8 cellular contexts compared by ENCODE assay signal in the genomic region with DNA sequence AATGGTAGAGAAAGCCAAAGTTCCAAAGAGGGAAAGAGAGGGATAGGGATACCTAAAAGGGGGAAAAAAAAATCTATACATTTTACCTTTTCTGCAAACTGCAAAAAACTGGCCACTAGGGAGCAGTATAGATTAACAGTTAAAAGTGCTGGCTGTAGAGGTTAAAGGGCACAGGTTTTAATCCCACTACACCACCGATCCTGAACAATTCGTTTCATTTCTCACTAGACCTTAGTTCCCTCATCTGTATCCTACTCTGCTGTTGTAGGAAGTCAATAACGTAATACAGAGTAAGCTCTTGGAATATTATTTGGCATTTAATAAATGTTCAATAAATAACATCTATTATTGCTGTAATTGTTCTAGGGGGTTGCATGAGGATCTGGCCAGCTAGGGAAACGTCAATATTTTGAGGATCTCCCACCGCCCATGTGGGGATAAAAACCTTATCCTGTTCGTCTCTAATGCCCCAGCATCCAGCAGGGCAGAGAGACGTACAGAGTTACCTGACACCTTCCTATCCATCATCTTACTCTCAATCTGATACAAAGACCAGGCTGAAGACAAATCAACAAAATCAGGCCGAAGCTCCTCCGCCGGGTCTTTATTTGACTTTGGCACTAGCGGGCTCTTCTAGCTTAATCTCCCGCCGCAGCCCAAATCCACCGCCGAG. TPM values are rescaled to one million over a fixed set of nuclear protein-coding genes. Genes with fewer than 3 reads are reported as not detected.
DNase-seq lines count a peak whose midpoint lies in the region; TF ChIP-seq lines count a peak whose summit lies in the region.

No MANE protein-coding gene starts in this region.

- peak overlapping the region; percentile 95 for H3K4me2 ChIP-seq in mesenchymal stem cell (ENCODE audit: low read length, poor library complexity, severe bottlenecking)

- H3K18ac ChIP-seq in mesenchymal stem cell (ENCODE audit: low read depth in 1 of 2, low read length in 2 of 2) = peak overlapping the region in 1 of 2 experiments; percentile 55

- H4K8ac ChIP-seq in mesenchymal stem cell (ENCODE audit: low read length) = peak overlapping the region; percentile 76

- H3K14ac ChIP-seq in mesenchymal stem cell (ENCODE audit: low read length in 2 of 2) = no peak overlapping the region

- H3K4me3 Mint-ChIP-seq in activated naive CD4-positive, alpha-beta T cell treated with anti-CD3 and anti-CD28 coated beads for 36 hours = no peak overlapping the region
- no peak overlapping the region for H3K4me3 Mint-ChIP-seq in endothelial cell (ENCODE audit: unreplicated experiment)

- H3K27me3 Mint-ChIP-seq in activated naive CD4-positive, alpha-beta T cell treated with anti-CD3 and anti-CD28 coated beads for 36 hours (ENCODE audit: low read depth) = no peaks in the 10 kb centered on the region
- H3K27me3 Mint-ChIP-seq in endothelial cell (ENCODE audit: unreplicated experiment) = no peaks in the 10 kb centered on the region

- peak overlapping the region; percentile 23 for H2BK120ac ChIP-seq in mesenchymal stem cell (ENCODE audit: low read depth, low read length)

- H3K36me3 ChIP-seq in H7 (replicated peaks; ENCODE audit: control insufficient read depth, insufficient read depth, low read length) (peaks cover 13% of the 10 kb centered on the region), mesenchymal stem cell (ENCODE audit: control insufficient read depth in 1 of 2, insufficient read depth in 2 of 2, low read depth in 1 of 2, low read length in 2 of 2) (peaks cover 26 to 62% of the 10 kb centered on the region in 2 experiments), tibial artery (peaks cover 41 to 58% (median 54%) of the 10 kb centered on the region in 3 donors)

- WGBS in mesenchymal stem cell = 0% methylated on average over 12 of the region's 15 CpGs

- H2BK12ac ChIP-seq in mesenchymal stem cell (ENCODE audit: low read length in 2 of 2) = peak overlapping the region in 1 of 2 experiments; percentile 31

- H3K27ac ChIP-seq in mesenchymal stem cell (ENCODE audit: low read length, poor library complexity, severe bottlenecking) = peak overlapping the region; percentile 84
- H3K27ac ChIP-seq in tibial artery = peak overlapping the region; percentile 87 to 93

- no peak overlapping the region for H2AFZ ChIP-seq in mesenchymal stem cell (ENCODE audit: low read depth, low read length)

- H3K23ac ChIP-seq in mesenchymal stem cell (ENCODE audit: low read length in 2 of 2) = no peak overlapping the region

- H3K4me3 ChIP-seq in H7 (ENCODE audit: insufficient read depth, low read depth, low read length) = peak overlapping the region; percentile 69
- peak overlapping the region; percentile 65 to 98 for H3K4me3 ChIP-seq in mesenchymal stem cell (ENCODE audit: insufficient read depth in 1 of 2, low read depth in 1 of 2, low read length in 2 of 2)
- H3K4me3 ChIP-seq in tibial artery = peak overlapping the region; percentile 87 to 93

- H3K27me3 ChIP-seq in H7 (ENCODE audit: control insufficient read depth, insufficient read depth, low read length) = no peaks in the 10 kb centered on the region
- no peaks in the 10 kb centered on the region for H3K27me3 ChIP-seq in mesenchymal stem cell (ENCODE audit: control insufficient read depth in 1 of 2, insufficient read depth in 1 of 2, low read length in 2 of 2)
- H3K27me3 ChIP-seq in tibial artery = no peaks in the 10 kb centered on the region

- H3K4me1 ChIP-seq in mesenchymal stem cell (ENCODE audit: control insufficient read depth, insufficient read depth, low read depth, low read length) (no peaks in the 10 kb centered on the region), tibial artery (peaks cover 0 to 28% (median 18%) of the 10 kb centered on the region in 4 donors)

- intact Hi-C loops in activated naive CD4-positive, alpha-beta T cell treated with anti-CD3 and anti-CD28 coated beads for 36 hours (cut with micrococcal nuclease) = loop anchor here (1.0 to 10.0 kb wide), 18 partner anchors 35 to 1110 kb away; partner anchors contain the start of genes AKNA, ALAD, C9orf43 and FKBP15
- intact Hi-C loops in tibial artery (cut with DNase I; ENCODE audit: low total_unique reads) = loop anchor here (5.0 to 10.0 kb wide), 3 partner anchors 50 to 380 kb away; partner anchors contain the start of genes ALAD, FKBP15 and SLC31A1

- peak overlapping the region in 1 of 2 experiments; percentile 6 for H3K4ac ChIP-seq in mesenchymal stem cell (ENCODE audit: low read depth in 1 of 2, low read length in 2 of 2)

- H2AK5ac ChIP-seq in mesenchymal stem cell (ENCODE audit: low read length, severe bottlenecking) = no peak overlapping the region

- TF ChIP-seq CTCF in endothelial cell (IDR thresholded peaks at IDR 0.05; ENCODE audit: unreplicated experiment) = peak; percentile 86
- TF ChIP-seq CTCF in tibial artery (IDR thresholded peaks at IDR 0.05) = peak; percentile 66 to 78

- H3K79me1 ChIP-seq in mesenchymal stem cell (replicated peaks; ENCODE audit: low read length, poor library complexity, severe bottlenecking) = peaks cover 23% of the 10 kb centered on the region

- H3K36me3 Mint-ChIP-seq in activated naive CD4-positive, alpha-beta T cell treated with anti-CD3 and anti-CD28 coated beads for 36 hours (ENCODE audit: low read depth) = peaks cover 28% of the 10 kb centered on the region
- H3K36me3 Mint-ChIP-seq in endothelial cell (ENCODE audit: low read depth, unreplicated experiment) = peaks cover 24% of the 10 kb centered on the region

- peaks cover 29% of the 10 kb centered on the region for H3K4me1 Mint-ChIP-seq in activated naive CD4-positive, alpha-beta T cell treated with anti-CD3 and anti-CD28 coated beads for 36 hours (ENCODE audit: low read depth)
- H3K4me1 Mint-ChIP-seq in endothelial cell (ENCODE audit: unreplicated experiment) = no peaks in the 10 kb centered on the region

- peak overlapping the region; percentile 34 for H2BK5ac ChIP-seq in mesenchymal stem cell (ENCODE audit: low read depth, low read length, poor library complexity, severe bottlenecking)

- CTCF ChIA-PET in activated naive CD4-positive, alpha-beta T cell treated with anti-CD3 and anti-CD28 coated beads for 36 hours (lab: Charles Lee) = interaction anchor here (0.6 to 4.1 kb wide), 29 partner anchors 12 to 382 kb away, joined by 3 to 58 read pairs (median 5); partner anchors contain the start of genes ALAD, C9orf43, FKBP15 and POLE3

- H3K9ac ChIP-seq in mesenchymal stem cell (ENCODE audit: low read length) = peak overlapping the region; percentile 98

- H3K27ac Mint-ChIP-seq in activated naive CD4-positive, alpha-beta T cell treated with anti-CD3 and anti-CD28 coated beads for 36 hours = peak overlapping the region; percentile 77
- H3K27ac Mint-ChIP-seq in endothelial cell (ENCODE audit: unreplicated experiment) = no peak overlapping the region

- H3K9me3 Mint-ChIP-seq in activated naive CD4-positive, alpha-beta T cell treated with anti-CD3 and anti-CD28 coated beads for 36 hours = no peaks in the 10 kb centered on the region
- no peaks in the 10 kb centered on the region for H3K9me3 Mint-ChIP-seq in endothelial cell (ENCODE audit: unreplicated experiment)

- peak; percentile 42 for DNase-seq in activated naive CD4-positive, alpha-beta T cell treated with anti-CD3 and anti-CD28 coated beads for 36 hours
- no peak for DNase-seq in activated naive CD4-positive, alpha-beta T cell treated with anti-CD3 and anti-CD28 coated beads, Interleukin-2, amount 50 U/mL, for 16 hours
- DNase-seq in H7 (peak; percentile 74), MV-4-11 (lab: John Stamatoyannopoulos, UW) (peak; percentile 74), SKM-1 (lab: John Stamatoyannopoulos, UW; ENCODE audit: unreplicated experiment) (peak; percentile 36), endothelial cell (ENCODE audit: low spot score) (peak; percentile 60), mesenchymal stem cell (peak; percentile 80), tibial artery (no peak)

- H2BK15ac ChIP-seq in mesenchymal stem cell (ENCODE audit: low read depth, poor library complexity, severe bottlenecking) = peak overlapping the region; percentile 84

- no peak overlapping the region for H4K91ac ChIP-seq in mesenchymal stem cell (ENCODE audit: low read length)

- H3K9me3 ChIP-seq in mesenchymal stem cell (ENCODE audit: control insufficient read depth, low read length) (no peaks in the 10 kb centered on the region), tibial artery (no peaks in the 10 kb centered on the region)

RNA-seq across cellular contexts. Expression of gene CDC26, which starts 0.8 kb away (rescaled TPM):
- total RNA-seq in activated naive CD4-positive, alpha-beta T cell treated with anti-CD3 and anti-CD28 coated beads for 36 hours = 10 to 100 TPM; 36.3 to 38.1 TPM
- 36.0 and 40.8 TPM in 2 replicates for total RNA-seq in H7 (2014; rRNA removed; shearing (Covaris generic))
- total RNA-seq in endothelial cell (ENCODE audit: unreplicated experiment) = 27.0 TPM
- polyA plus RNA-seq in mesenchymal stem cell (2013, experiment 1 of 2) = 41.1 TPM
- 41.9 TPM for polyA plus RNA-seq in mesenchymal stem cell (2013, experiment 2 of 2)

RNA-seq across cellular contexts. Expression of gene PRPF4, which starts 0.8 kb away (rescaled TPM):
- 10 to 100 TPM; 39.9 to 44.3 TPM for total RNA-seq in activated naive CD4-positive, alpha-beta T cell treated with anti-CD3 and anti-CD28 coated beads for 36 hours
- total RNA-seq in H7 (2014; rRNA removed; shearing (Covaris generic)) = 34.5 and 38.4 TPM in 2 replicates
- total RNA-seq in endothelial cell (ENCODE audit: unreplicated experiment) = 20.5 TPM
- 16.5 TPM for polyA plus RNA-seq in mesenchymal stem cell (2013, experiment 1 of 2)
- 15.6 TPM for polyA plus RNA-seq in mesenchymal stem cell (2013, experiment 2 of 2)

RNA-seq across cellular contexts. Expression of gene RNF183, which starts 28.6 kb away (rescaled TPM):
- total RNA-seq in activated naive CD4-positive, alpha-beta T cell treated with anti-CD3 and anti-CD28 coated beads for 36 hours = not detected
- 0.78 TPM in 1 of 2 replicates, not detected in the other for total RNA-seq in H7 (2014; rRNA removed; shearing (Covaris generic))
- not detected for total RNA-seq in endothelial cell (ENCODE audit: unreplicated experiment)
- polyA plus RNA-seq in mesenchymal stem cell (2013, experiment 1 of 2) = 0.04 TPM
- polyA plus RNA-seq in mesenchymal stem cell (2013, experiment 2 of 2) = 0.08 TPM

RNA-seq across cellular contexts. Expression of gene SLC31A1, which starts 53.3 kb away (rescaled TPM):
- total RNA-seq in activated naive CD4-positive, alpha-beta T cell treated with anti-CD3 and anti-CD28 coated beads for 36 hours = 1 to 10 TPM; 8.1 to 8.2 TPM
- total RNA-seq in H7 (2014; rRNA removed; shearing (Covaris generic)) = 21.8 and 26.7 TPM in 2 replicates
- total RNA-seq in endothelial cell (ENCODE audit: unreplicated experiment) = 23.2 TPM
- 73.5 TPM for polyA plus RNA-seq in mesenchymal stem cell (2013, experiment 1 of 2)
- 76.5 TPM for polyA plus RNA-seq in mesenchymal stem cell (2013, experiment 2 of 2)

RNA-seq across cellular contexts. Expression of gene FKBP15, which starts 53.5 kb away (rescaled TPM):
- total RNA-seq in activated naive CD4-positive, alpha-beta T cell treated with anti-CD3 and anti-CD28 coated beads for 36 hours = 10 to 100 TPM; 14.7 to 15.8 TPM
- 12.9 and 15.2 TPM in 2 replicates for total RNA-seq in H7 (2014; rRNA removed; shearing (Covaris generic))
- 30.2 TPM for total RNA-seq in endothelial cell (ENCODE audit: unreplicated experiment)
- 20.0 TPM for polyA plus RNA-seq in mesenchymal stem cell (2013, experiment 1 of 2)
- polyA plus RNA-seq in mesenchymal stem cell (2013, experiment 2 of 2) = 18.3 TPM

Comparison
In these comparisons a context has a peak if more than half of its experiments do, and no peak if none do; other contexts are left out.
1. DNase-seq: peak in activated naive CD4-positive, alpha-beta T cell treated with anti-CD3 and anti-CD28 coated beads for 36 hours (single experiment), H7 (single experiment), MV-4-11 (single experiment), SKM-1 (single experiment), endothelial cell (single experiment) and mesenchymal stem cell (single experiment); none in activated naive CD4-positive, alpha-beta T cell treated with anti-CD3 and anti-CD28 coated beads, Interleukin-2, amount 50 U/mL, for 16 hours (single experiment) and tibial artery (0 of 2).
2. Peak in every context shown above with its lines, with median percentiles within 50 percentile points of each other: H3K4me3 ChIP-seq.